1 cellular context compared by ENCODE assay signal in genomic region chr7:155800741-155801267, GRCh38.
TF ChIP-seq lines count a peak whose summit lies in the region.

No MANE protein-coding gene starts in this region.

TF ChIP-seq in HepG2, 621 proteins besides CTCF, POLR2A, EP300 and RAD21 (continued from another document and continues in another):
- TF ChIP-seq GMEB1 (CRISPR knock-in tag; IDR thresholded peaks at IDR 0.05; ENCODE audit: borderline replicate concordance), result no peak
- TF ChIP-seq UBTF (CRISPR knock-in tag; IDR thresholded peaks at IDR 0.05), result no peak
- TF ChIP-seq LBX2 (CRISPR knock-in tag; IDR thresholded peaks at IDR 0.05; ENCODE audit: borderline replicate concordance), result no peak
- TF ChIP-seq ZNF251 (CRISPR knock-in tag; IDR thresholded peaks at IDR 0.05), result no peak
- TF ChIP-seq E2F5 (CRISPR knock-in tag; conservative IDR thresholded peaks at IDR 0.05), result no peak
- no peak for TF ChIP-seq ZNF546 (CRISPR knock-in tag; conservative IDR thresholded peaks at IDR 0.05)
- TF ChIP-seq ZNF17 (CRISPR knock-in tag; IDR thresholded peaks at IDR 0.05), result no peak
- TF ChIP-seq ZNF138 (CRISPR knock-in tag; IDR thresholded peaks at IDR 0.05; ENCODE audit: low read depth), result no peak
- no peak for TF ChIP-seq ZNF34 (CRISPR knock-in tag; IDR thresholded peaks at IDR 0.05; ENCODE audit: borderline replicate concordance)
- TF ChIP-seq SOX6 (IDR thresholded peaks at IDR 0.05), result no peak
- TF ChIP-seq SOX6 (CRISPR knock-in tag; IDR thresholded peaks at IDR 0.05), result peak; percentile 30; the same call in 1 of the 2 replicates
- no peak for TF ChIP-seq RFX3 (CRISPR knock-in tag; IDR thresholded peaks at IDR 0.05)
- TF ChIP-seq ZEB1 (IDR thresholded peaks at IDR 0.05; ENCODE audit: insufficient replicate concordance, low read depth), result no peak
- no peak for TF ChIP-seq ZNF749 (CRISPR knock-in tag; IDR thresholded peaks at IDR 0.05; ENCODE audit: borderline replicate concordance)
- TF ChIP-seq HMG20A (CRISPR knock-in tag; IDR thresholded peaks at IDR 0.05; ENCODE audit: borderline replicate concordance), result no peak
- TF ChIP-seq ZNF800 (CRISPR knock-in tag; IDR thresholded peaks at IDR 0.05), result no peak
- TF ChIP-seq ZNF407 (CRISPR knock-in tag; IDR thresholded peaks at IDR 0.05; ENCODE audit: not compliant biosample characterization), result no peak
- peak; percentile 60 for TF ChIP-seq KDM2A (CRISPR knock-in tag; IDR thresholded peaks at IDR 0.05; ENCODE audit: borderline replicate concordance, low read depth)
- peak; percentile 65; the same call in 1 of the 2 replicates for TF ChIP-seq ARNTL (CRISPR knock-in tag; IDR thresholded peaks at IDR 0.05)
- TF ChIP-seq ZNF460 (CRISPR knock-in tag; IDR thresholded peaks at IDR 0.05; ENCODE audit: borderline replicate concordance), result no peak
- TF ChIP-seq CCDC6 (CRISPR knock-in tag; IDR thresholded peaks at IDR 0.05), result no peak
- TF ChIP-seq GATAD2A (CRISPR knock-in tag; IDR thresholded peaks at IDR 0.05), result peak; percentile 74
- no peak for TF ChIP-seq ELF1 (CRISPR knock-in tag; IDR thresholded peaks at IDR 0.05)
- peak; percentile 58; the same call in 1 of the 2 replicates for TF ChIP-seq NCOR1 (IDR thresholded peaks at IDR 0.05; ENCODE audit: borderline replicate concordance, low read length)
- TF ChIP-seq ZFX (CRISPR knock-in tag; IDR thresholded peaks at IDR 0.05; ENCODE audit: low read depth), result peak; percentile 41; the same call in 1 of the 2 replicates
- TF ChIP-seq TOPORS (CRISPR knock-in tag; IDR thresholded peaks at IDR 0.05), result no peak
- TF ChIP-seq ZBTB3 (CRISPR knock-in tag; IDR thresholded peaks at IDR 0.05; ENCODE audit: borderline replicate concordance, low read depth), result no peak
- no peak for TF ChIP-seq MED13 (CRISPR knock-in tag; IDR thresholded peaks at IDR 0.05)
- no peak for TF ChIP-seq KLF11 (CRISPR knock-in tag; IDR thresholded peaks at IDR 0.05)
- TF ChIP-seq MYNN (CRISPR knock-in tag; IDR thresholded peaks at IDR 0.05; ENCODE audit: low read depth), result no peak
- 0 out of 2 replicates have a peak, but pooled peaks have one; percentile 40 for TF ChIP-seq PAXIP1 (CRISPR knock-in tag; conservative IDR thresholded peaks at IDR 0.05)
- no peak for TF ChIP-seq BATF2 (CRISPR knock-in tag; IDR thresholded peaks at IDR 0.05)
- no peak for TF ChIP-seq ZNF20 (CRISPR knock-in tag; IDR thresholded peaks at IDR 0.05)
- no peak for TF ChIP-seq ZNF552 (CRISPR knock-in tag; IDR thresholded peaks at IDR 0.05; ENCODE audit: borderline replicate concordance)
- no peak for TF ChIP-seq PAX8 (CRISPR knock-in tag; IDR thresholded peaks at IDR 0.05; ENCODE audit: borderline replicate concordance)
- no peak for TF ChIP-seq SIN3A (IDR thresholded peaks at IDR 0.05; ENCODE audit: borderline replicate concordance, low read depth, low read length)
- no peak for TF ChIP-seq SP5 (CRISPR knock-in tag; IDR thresholded peaks at IDR 0.05; ENCODE audit: borderline replicate concordance, low read depth)
- no peak for TF ChIP-seq ZNF530 (CRISPR knock-in tag; IDR thresholded peaks at IDR 0.05; ENCODE audit: low read depth)
- no peak for TF ChIP-seq SRF (IDR thresholded peaks at IDR 0.05; ENCODE audit: low read depth, low read length)
- TF ChIP-seq MXI1 (IDR thresholded peaks at IDR 0.05; ENCODE audit: borderline replicate concordance, low read depth, low read length), result no peak; the same call in 2 of the 3 replicates
- TF ChIP-seq SMARCE1 (IDR thresholded peaks at IDR 0.05; ENCODE audit: borderline replicate concordance), result no peak
- TF ChIP-seq PLRG1 (conservative IDR thresholded peaks at IDR 0.05), result no peak
